ENCODE assay signal across 8 cellular contexts in genomic region chr11:28110108-28110838, GRCh38. TPM values are rescaled to one million over a fixed set of nuclear protein-coding genes. Genes with fewer than 3 reads are reported as not detected.
A peak's percentile ranks its signal among the peaks of the same experiment; 100 is the strongest.
DNase-seq lines count a peak whose midpoint lies in the region; ATAC-seq lines count a peak whose summit lies in the region.

No MANE protein-coding gene starts in this region.

- H3K27me3 ChIP-seq in ACC112 (ENCODE audit: insufficient read depth, low read length): no peaks in the 10 kb centered on the region

- H3K27ac ChIP-seq in ACC112 (ENCODE audit: low read depth, low read length): peak overlapping the region; percentile 88

- H3K79me2 ChIP-seq in ACC112 (ENCODE audit: control insufficient read depth, insufficient read depth, low read length, unreplicated experiment): peaks cover 69% of the 10 kb centered on the region

- H2AFZ ChIP-seq in ACC112 (ENCODE audit: low read length, unreplicated experiment): peak overlapping the region; percentile 60

- DNase-seq in NCI-H2227 treated with DMSO at 0.1 percent for 48 hours (lab: John Stamatoyannopoulos, UW) (peak; percentile 67), cerebellum (ENCODE audit: low spot score) (peak; percentile 50), kidney glomerular epithelial cell (lab: John Stamatoyannopoulos, UW) (peak; percentile 72)
- DNase-seq in stimulated activated CD4-positive, alpha-beta T cell treated with anti-CD3 and anti-CD28 coated beads, Interleukin-15, amount 100 ng/mL, for 1 hour (ENCODE audit: low read depth in 1 of 2, low spot score in 1 of 2): peak; percentile 13 to 47

- no peaks in the 10 kb centered on the region; the same call in none of the 2 replicates for H3K36me3 ChIP-seq in ACC112 (ENCODE audit: insufficient read depth, low read length)

- ATAC-seq in GM18520 (IDR thresholded peaks at IDR 0.05; ENCODE audit: unreplicated experiment) (peak; percentile 27), HG03064 (IDR thresholded peaks at IDR 0.05; ENCODE audit: low read depth, unreplicated experiment) (peak; percentile 30)
- ATAC-seq in activated CD4-positive, CD25-positive, alpha-beta regulatory T cell treated with anti-CD3 and anti-CD28 coated beads, Interleukin-2, amount 50 U/mL, for 24 hours: peak; percentile 43 to 50

- peak overlapping the region; percentile 94 for H3K4me3 ChIP-seq in ACC112 (ENCODE audit: low read depth, low read length)

- H3K4me1 ChIP-seq in ACC112 (ENCODE audit: control insufficient read depth, insufficient read depth, low read length, unreplicated experiment): peaks cover 38% of the 10 kb centered on the region

RNA-seq across cellular contexts. Expression of gene METTL15, which starts 2.1 kb away (rescaled TPM):
- 25.8 TPM for total RNA-seq in cerebellum

RNA-seq across cellular contexts. Expression of gene KIF18A, which starts 2.3 kb away (rescaled TPM):
- 15.0 TPM for total RNA-seq in cerebellum

Comparison
In these comparisons a context has a peak if more than half of its experiments do, and no peak if none do; other contexts are left out.
1. Peak in every context shown above with its lines: DNase-seq, ATAC-seq, H3K4me3 ChIP-seq and H3K27ac ChIP-seq.